Comparison of ENCODE assay signal across 8 cellular contexts in the genomic region with DNA sequence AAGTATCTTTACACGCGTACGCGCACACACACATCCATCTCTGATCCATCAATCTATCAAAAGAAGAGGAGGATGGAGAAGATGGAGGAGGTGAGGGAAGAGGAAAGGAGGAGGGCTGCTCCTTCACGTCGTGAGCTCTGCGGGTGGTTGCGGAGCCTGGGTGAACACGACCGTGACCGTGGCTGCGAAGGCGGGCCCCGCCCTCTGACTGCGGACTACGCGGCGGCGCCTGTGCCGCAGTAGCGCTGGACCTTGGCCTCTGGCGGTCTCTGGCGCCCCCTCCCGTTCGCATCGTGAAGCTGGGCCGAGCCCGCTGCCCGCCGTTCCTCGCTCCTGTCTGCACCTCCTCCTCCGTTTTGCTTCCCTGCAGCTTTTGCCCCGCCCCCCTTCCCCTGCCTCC. TPM values are rescaled to one million over a fixed set of nuclear protein-coding genes. Genes with fewer than 3 reads are reported as not detected.
A peak's percentile ranks its signal among the peaks of the same experiment; 100 is the strongest.
DNase-seq lines count a peak whose midpoint lies in the region; ATAC-seq, FAIRE-seq and TF ChIP-seq lines count a peak whose summit lies in the region.

No MANE protein-coding gene starts in this region.

- FAIRE-seq in GM19239 (lab: Jason Lieb, UNC) (peak; percentile 95), H1 (lab: Jason Lieb, UNC) (no peak)

- H3K9me3 ChIP-seq in H1 (ENCODE audit: insufficient read depth in 2 of 2, low read depth in 1 of 2, low read length in 1 of 2) (no peaks in the 10 kb centered on the region), mesodermal cell (ENCODE audit: control insufficient read depth, low read length) (no peaks in the 10 kb centered on the region)

- no peak overlapping the region for H4K5ac ChIP-seq in H1 (ENCODE audit: insufficient read length, low read depth, low read length)

- 24% methylated on average over 12 of the region's 33 CpGs; no CpG with 5 or more reads in 1 of the 2 experiments for WGBS in H1 (ENCODE audit: extremely low coverage in 1 of 2, insufficient coverage in 1 of 2, insufficient read length in 1 of 2, insufficient replicate concordance in 2 of 2, low coverage in 1 of 2, low lambda C conversion rate in 2 of 2, missing lambda C conversion rate in 1 of 2), 2 experiments
- 0 to 3% methylated on average over 1 to 8 of the region's 33 CpGs for WGBS in mesodermal cell (ENCODE audit: insufficient coverage in 2 of 2), 2 experiments

- no peak overlapping the region for H2BK15ac ChIP-seq in H1 (ENCODE audit: low read length)

- peak; percentile 83 for DNase-seq in Ammon's horn (ENCODE audit: low spot score)
- DNase-seq in GM19239 (ENCODE audit: insufficient read length, low spot score), result peak; percentile 66
- peak; percentile 42 to 57 for DNase-seq in NOMO-1 (lab: John Stamatoyannopoulos, UW; ENCODE audit: unreplicated experiment in 2 of 2)
- DNase-seq in activated CD8-positive, alpha-beta memory T cell treated with anti-CD3 and anti-CD28 coated beads, Interleukin-2, amount 10 ng/mL, durations not matched to agents 7 days and 5 days, result peak; percentile 82
- peak; percentile 7 to 91 for DNase-seq in H1 (ENCODE audit: low read depth in 1 of 2, low spot score in 2 of 2)
- peak; percentile 58 for DNase-seq in stimulated activated CD8-positive, alpha-beta memory T cell treated with anti-CD3 and anti-CD28 coated beads, Interleukin-15, amount 100 ng/mL, for 24 hours (ENCODE audit: low read depth)

- no peak overlapping the region for H3K23ac ChIP-seq in H1 (ENCODE audit: insufficient read length)

- H3K4me3 ChIP-seq in H1 (ENCODE audit: extremely low read depth in 1 of 4, insufficient read depth in 2 of 4, low read depth in 3 of 4, low read length in 4 of 4) (peak overlapping the region; percentile 20 to 68 (median 49)), mesodermal cell (ENCODE audit: extremely low read depth, insufficient read depth, low read length, poor library complexity, severe bottlenecking) (peak overlapping the region; percentile 40)

- no peak overlapping the region for H2BK5ac ChIP-seq in H1 (ENCODE audit: low read depth, low read length)

- ATAC-seq in HG03521 (IDR thresholded peaks at IDR 0.05; ENCODE audit: unreplicated experiment), result peak; percentile 90
- peak; percentile 100 for ATAC-seq in activated CD8-positive, alpha-beta memory T cell treated with anti-CD3 and anti-CD28 coated beads, Interleukin-2, amount 10 ng/mL, durations not matched to agents 7 days and 5 days

- H3K27me3 Mint-ChIP-seq in activated CD8-positive, alpha-beta memory T cell treated with anti-CD3 and anti-CD28 coated beads, Interleukin-2, amount 10 ng/mL, durations not matched to agents 7 days and 5 days, result peaks cover 2% of the 10 kb centered on the region

- no peak overlapping the region for H2BK20ac ChIP-seq in H1 (ENCODE audit: low read length)

- no peak overlapping the region for H2BK120ac ChIP-seq in H1 (replicated peaks; ENCODE audit: low read depth, low read length)

- no peak overlapping the region for H3K4ac ChIP-seq in H1 (replicated peaks; ENCODE audit: insufficient read length, low read depth, low read length)

- TF ChIP-seq CTCF in H1 (IDR thresholded peaks at IDR 0.05; ENCODE audit: control extremely low read depth in 1 of 3, insufficient read depth in 1 of 3, low read depth in 1 of 3, low read length in 3 of 3), result peak; percentile 64 to 80 (median 76)

- H4K8ac ChIP-seq in H1 (ENCODE audit: extremely low read depth, insufficient read depth, low read length), result no peak overlapping the region

- H3K9me3 Mint-ChIP-seq in activated CD8-positive, alpha-beta memory T cell treated with anti-CD3 and anti-CD28 coated beads, Interleukin-2, amount 10 ng/mL, durations not matched to agents 7 days and 5 days (ENCODE audit: low read depth), result no peaks in the 10 kb centered on the region

- H3K56ac ChIP-seq in H1 (replicated peaks; ENCODE audit: insufficient read length, low read depth, low read length), result no peak overlapping the region

- no peak overlapping the region for H4K91ac ChIP-seq in H1 (replicated peaks; ENCODE audit: insufficient read length, low read length)

- H3K18ac ChIP-seq in H1 (ENCODE audit: extremely low read depth, low read length), result no peak overlapping the region

- no peak overlapping the region for H3K14ac ChIP-seq in H1 (ENCODE audit: insufficient read length)

- H3K79me1 ChIP-seq in H1 (ENCODE audit: low read depth, low read length), result no peaks in the 10 kb centered on the region

- no peaks in the 10 kb centered on the region for H3K36me3 Mint-ChIP-seq in activated CD8-positive, alpha-beta memory T cell treated with anti-CD3 and anti-CD28 coated beads, Interleukin-2, amount 10 ng/mL, durations not matched to agents 7 days and 5 days

- no peak overlapping the region for H2BK12ac ChIP-seq in H1 (ENCODE audit: low read depth, low read length)

- peak; percentile 82 to 86 for TF ChIP-seq RAD21 in H1 (IDR thresholded peaks at IDR 0.05 in 1 of 2, conservative IDR thresholded peaks at IDR 0.05 in 1 of 2; ENCODE audit: low read depth in 2 of 2, low read length in 2 of 2)

- H4K20me1 ChIP-seq in H1 (replicated peaks in 1 of 2; ENCODE audit: control insufficient read depth in 1 of 2, insufficient read depth in 2 of 2, low read length in 2 of 2), result no peaks in the 10 kb centered on the region

- no peak overlapping the region for H2AK5ac ChIP-seq in H1 (ENCODE audit: low read depth, low read length)

- no peak for TF ChIP-seq POLR2A in H1 (IDR thresholded peaks at IDR 0.05; ENCODE audit: control extremely low read depth in 1 of 2, low read depth in 2 of 2, low read length in 2 of 2)

- peak overlapping the region; percentile 94; the same call in 1 of the 2 replicates for H2AFZ ChIP-seq in H1 (ENCODE audit: low read length)

- peaks cover 6% of the 10 kb centered on the region for H3K4me1 Mint-ChIP-seq in activated CD8-positive, alpha-beta memory T cell treated with anti-CD3 and anti-CD28 coated beads, Interleukin-2, amount 10 ng/mL, durations not matched to agents 7 days and 5 days

- no peaks in the 10 kb centered on the region for H3K36me3 ChIP-seq in H1 (ENCODE audit: control insufficient read depth in 2 of 4, insufficient read depth in 4 of 4, low read length in 3 of 4)
- no peaks in the 10 kb centered on the region for H3K36me3 ChIP-seq in mesodermal cell (ENCODE audit: control insufficient read depth, insufficient read depth, low read length)

- H3K4me1 ChIP-seq in H1 (replicated peaks in 1 of 4; ENCODE audit: control insufficient read depth in 3 of 4, insufficient read depth in 4 of 4, low read length in 3 of 4) (peaks cover 0 to 3% (median 1%) of the 10 kb centered on the region in 4 experiments; a peak in 2 of 7 replicates), mesodermal cell (ENCODE audit: control insufficient read depth, insufficient read depth, low read length, poor library complexity, severe bottlenecking) (peaks cover 4% of the 10 kb centered on the region)

- TF ChIP-seq EP300 in H1 (IDR thresholded peaks at IDR 0.05; ENCODE audit: borderline replicate concordance in 1 of 2, low read depth in 2 of 2, low read length in 2 of 2), result no peak; a peak in 1 of 3 replicates

- H3K9ac ChIP-seq in H1 (replicated peaks in 1 of 4; ENCODE audit: extremely low read depth in 1 of 4, low read depth in 3 of 4, low read length in 3 of 4), result no peak overlapping the region

- H3K79me2 ChIP-seq in H1 (ENCODE audit: control insufficient read depth in 1 of 2, insufficient read depth in 2 of 2, low read length in 2 of 2), result no peaks in the 10 kb centered on the region

- peaks cover 2% of the 10 kb centered on the region; the same call in 1 of the 2 replicates for H3K23me2 ChIP-seq in H1 (ENCODE audit: low read depth, low read length)

- H3K27me3 ChIP-seq in H1 (replicated peaks in 1 of 4; ENCODE audit: control insufficient read depth in 3 of 4, extremely low read depth in 1 of 4, insufficient read depth in 3 of 4, low read length in 3 of 4), result peaks cover 0 to 3% (median 0%) of the 10 kb centered on the region in 4 experiments; a peak in 1 of 7 replicates

- H3K27ac Mint-ChIP-seq in activated CD8-positive, alpha-beta memory T cell treated with anti-CD3 and anti-CD28 coated beads, Interleukin-2, amount 10 ng/mL, durations not matched to agents 7 days and 5 days, result no peak overlapping the region

- peak overlapping the region; percentile 20 to 80 for H3K4me2 ChIP-seq in H1 (ENCODE audit: insufficient read depth in 1 of 2, low read depth in 2 of 2, low read length in 2 of 2)

- CTCF ChIA-PET in activated CD8-positive, alpha-beta memory T cell treated with anti-CD3 and anti-CD28 coated beads, Interleukin-2, amount 10 ng/mL, durations not matched to agents 7 days and 5 days (lab: Charles Lee), result interaction anchor here (0.6 to 2.2 kb wide), 20 partner anchors 8 to 764 kb away, joined by 3 to 17 read pairs (median 4); a partner anchor contains a TSS
- CTCF ChIA-PET in H1 (lab: Charles Lee; ENCODE audit: partially characterized antibody), result interaction anchor here (0.7 to 5.7 kb wide), 24 partner anchors 8 to 361 kb away, joined by 3 to 33 read pairs (median 4); no protein-coding TSS in a partner anchor

- H3K4me3 Mint-ChIP-seq in activated CD8-positive, alpha-beta memory T cell treated with anti-CD3 and anti-CD28 coated beads, Interleukin-2, amount 10 ng/mL, durations not matched to agents 7 days and 5 days, result peak overlapping the region; percentile 56

- POLR2A ChIA-PET in H1 (lab: Charles Lee; ENCODE audit: partially characterized antibody), result interaction anchor here (0.6 to 1.2 kb wide), 7 partner anchors 10 to 299 kb away, joined by 3 to 6 read pairs (median 3); no protein-coding TSS in a partner anchor

- no peak overlapping the region for H3K27ac ChIP-seq in H1 (ENCODE audit: low read depth, low read length)
- no peak overlapping the region for H3K27ac ChIP-seq in mesodermal cell (ENCODE audit: low read depth, low read length, severe bottlenecking)

RNA-seq across cellular contexts. Expression of a gene that starts 37.7 kb away (rescaled TPM):
- 10 to 100 TPM; 61.5 to 73.1 TPM for total RNA-seq in activated CD8-positive, alpha-beta memory T cell treated with anti-CD3 and anti-CD28 coated beads, Interleukin-2, amount 10 ng/mL, durations not matched to agents 7 days and 5 days
- 45.2 and 48.3 TPM in 2 replicates for total RNA-seq in H1 (2021; fragmentation: NEBNext Ultra II Directional; extraction: Animal tissue kit (Norgen Biotek cat#: 25700))
- polyA plus RNA-seq in H1 (2011; rRNA removed), result 39.0 and 56.8 TPM in 2 replicates
- 32.0 TPM for polyA plus RNA-seq in H1 (2011; cell fraction: cytosol; rRNA removed)
- 111 TPM for polyA plus RNA-seq in H1 (2011; cell fraction: nucleus; rRNA removed)
- polyA plus RNA-seq in H1 (2012, experiment 1 of 2), result 25.7 to 47.0 TPM (median 43.2 TPM) in 4 replicates
- 37.8 TPM for polyA plus RNA-seq in H1 (2012, experiment 2 of 2)
- polyA plus RNA-seq in H1 (2013, experiment 1 of 2), result 34.6 TPM
- polyA plus RNA-seq in H1 (2013, experiment 2 of 2), result 37.9 TPM
- 75.5 and 77.0 TPM in 2 replicates for polyA minus RNA-seq in H1 (2011; rRNA and poly(A)+ RNA removed)
- polyA minus RNA-seq in H1 (2011; cell fraction: cytosol; rRNA and poly(A)+ RNA removed), result 21.1 TPM
- polyA minus RNA-seq in H1 (2011; cell fraction: nucleus; rRNA and poly(A)+ RNA removed), result 27.7 TPM
- 34.7 TPM for polyA plus RNA-seq in mesodermal cell (2013, experiment 1 of 2)
- 34.6 TPM for polyA plus RNA-seq in mesodermal cell (2013, experiment 2 of 2)

RNA-seq across cellular contexts. Expression of a gene that starts 40.3 kb away (rescaled TPM):
- 10 to 100 TPM in 1 of 2 experiments, 1 to 10 TPM in 1; 9.5 to 10.4 TPM for total RNA-seq in activated CD8-positive, alpha-beta memory T cell treated with anti-CD3 and anti-CD28 coated beads, Interleukin-2, amount 10 ng/mL, durations not matched to agents 7 days and 5 days
- 4.5 and 5.3 TPM in 2 replicates for total RNA-seq in H1 (2021; fragmentation: NEBNext Ultra II Directional; extraction: Animal tissue kit (Norgen Biotek cat#: 25700))
- 1.2 and 1.8 TPM in 2 replicates for polyA plus RNA-seq in H1 (2011; rRNA removed)
- polyA plus RNA-seq in H1 (2011; cell fraction: cytosol; rRNA removed), result 2.3 TPM
- 2.8 TPM for polyA plus RNA-seq in H1 (2011; cell fraction: nucleus; rRNA removed)
- polyA plus RNA-seq in H1 (2012, experiment 1 of 2), result 2.6 to 3.5 TPM (median 2.9 TPM) in 4 replicates
- 0.14 TPM for polyA plus RNA-seq in H1 (2012, experiment 2 of 2)
- 3.2 TPM for polyA plus RNA-seq in H1 (2013, experiment 1 of 2)
- 3.1 TPM for polyA plus RNA-seq in H1 (2013, experiment 2 of 2)
- 6.2 and 7.1 TPM in 2 replicates for polyA minus RNA-seq in H1 (2011; rRNA and poly(A)+ RNA removed)
- 3.1 TPM for polyA minus RNA-seq in H1 (2011; cell fraction: cytosol; rRNA and poly(A)+ RNA removed)
- polyA minus RNA-seq in H1 (2011; cell fraction: nucleus; rRNA and poly(A)+ RNA removed), result 5.7 TPM
- polyA plus RNA-seq in mesodermal cell (2013, experiment 1 of 2), result 4.8 TPM
- 4.9 TPM for polyA plus RNA-seq in mesodermal cell (2013, experiment 2 of 2)

RNA-seq across cellular contexts. Expression of a gene that starts 58.9 kb away (rescaled TPM):
- total RNA-seq in activated CD8-positive, alpha-beta memory T cell treated with anti-CD3 and anti-CD28 coated beads, Interleukin-2, amount 10 ng/mL, durations not matched to agents 7 days and 5 days, result 10 to 100 TPM; 14.5 to 23.5 TPM
- total RNA-seq in H1 (2021; fragmentation: NEBNext Ultra II Directional; extraction: Animal tissue kit (Norgen Biotek cat#: 25700)), result 58.6 and 62.5 TPM in 2 replicates
- 142 and 150 TPM in 2 replicates for polyA plus RNA-seq in H1 (2011; rRNA removed)
- polyA plus RNA-seq in H1 (2011; cell fraction: cytosol; rRNA removed), result 69.7 TPM
- polyA plus RNA-seq in H1 (2011; cell fraction: nucleus; rRNA removed), result 88.2 TPM
- polyA plus RNA-seq in H1 (2012, experiment 1 of 2), result 81.9 to 101 TPM (median 98.2 TPM) in 4 replicates
- 154 TPM for polyA plus RNA-seq in H1 (2012, experiment 2 of 2)
- 90.2 TPM for polyA plus RNA-seq in H1 (2013, experiment 1 of 2)
- 106 TPM for polyA plus RNA-seq in H1 (2013, experiment 2 of 2)
- 93.8 and 111 TPM in 2 replicates for polyA minus RNA-seq in H1 (2011; rRNA and poly(A)+ RNA removed)
- polyA minus RNA-seq in H1 (2011; cell fraction: cytosol; rRNA and poly(A)+ RNA removed), result 64.3 TPM
- polyA minus RNA-seq in H1 (2011; cell fraction: nucleus; rRNA and poly(A)+ RNA removed), result 34.6 TPM
- polyA plus RNA-seq in mesodermal cell (2013, experiment 1 of 2), result 519 TPM
- polyA plus RNA-seq in mesodermal cell (2013, experiment 2 of 2), result 428 TPM
